Comparison of ENCODE assay signal across 20 cellular contexts in genomic region chr10:76310681-76311080, GRCh38.
DNase-seq lines count a peak whose midpoint lies in the region; ATAC-seq, FAIRE-seq and TF ChIP-seq lines count a peak whose summit lies in the region.
"Had no signal": no experiment of that assay in that cellular context is flagged by ENCODE, and none has a peak within 500 bp of the region (broad histone marks: within the 10 kb centered on the region; RNA-seq: fewer than 3 reads in every experiment).

No MANE protein-coding gene starts in this region.

- TF ChIP-seq POLR2A in suprapubic skin (IDR thresholded peaks at IDR 0.05), result no peak

- no peak overlapping the region for H2AFZ ChIP-seq in astrocyte (ENCODE audit: low read depth, low read length)

- H3K9me3 ChIP-seq in heart right ventricle (no peaks in the 10 kb centered on the region), astrocyte (ENCODE audit: insufficient read depth, low read depth, low read length) (no peaks in the 10 kb centered on the region), suprapubic skin (no peaks in the 10 kb centered on the region)

- H3K27ac ChIP-seq in heart right ventricle (peak overlapping the region in 8 of 10 donors; percentile 3 to 68 (median 29)), astrocyte (ENCODE audit: low read depth, low read length) (peak overlapping the region; percentile 25), suprapubic skin (no peak overlapping the region)
- H3K27ac ChIP-seq: RWPE1 had no signal

- H3K9ac ChIP-seq in astrocyte (ENCODE audit: low read length), result no peak overlapping the region

- H3K4me3 Mint-ChIP-seq in astrocyte (ENCODE audit: unreplicated experiment), result no peak overlapping the region
- H3K4me3 Mint-ChIP-seq in nephron, result no peak overlapping the region
- H3K4me3 Mint-ChIP-seq: CD14-positive monocyte had no signal

- no peak for TF ChIP-seq EP300 in suprapubic skin (IDR thresholded peaks at IDR 0.05)

- no peak overlapping the region for H3K27ac Mint-ChIP-seq in astrocyte (ENCODE audit: unreplicated experiment)
- peak overlapping the region; percentile 88 to 93 (median 89) for H3K27ac Mint-ChIP-seq in nephron
- H3K27ac Mint-ChIP-seq: CD14-positive monocyte had no signal

- H3K4me1 Mint-ChIP-seq in astrocyte (ENCODE audit: low read depth, unreplicated experiment) (peaks cover 18% of the 10 kb centered on the region), nephron (peaks cover 48% of the 10 kb centered on the region)

- H3K79me2 ChIP-seq in astrocyte (ENCODE audit: insufficient read depth, low read length), result no peaks in the 10 kb centered on the region

- no peak for FAIRE-seq in astrocyte (lab: Jason Lieb, UNC)
- FAIRE-seq: A204.1, GM18507, HTR-8/SVneo had no signal

- peak in 1 of 8 donors; percentile 5 for ATAC-seq in heart right ventricle

- H3K36me3 Mint-ChIP-seq in astrocyte (ENCODE audit: low read depth, unreplicated experiment), result no peaks in the 10 kb centered on the region
- no peaks in the 10 kb centered on the region for H3K36me3 Mint-ChIP-seq in nephron (ENCODE audit: low read depth)
- H3K36me3 Mint-ChIP-seq: CD14-positive monocyte had no signal

- DNase-seq in heart right ventricle (no peak), cardiac septum (ENCODE audit: low spot score) (no peak), astrocyte (ENCODE audit: low read depth) (no peak), ecto neural progenitor cell (ENCODE audit: low spot score) (no peak), NCI-H2029 treated with DMSO at 0.1 percent for 48 hours (lab: John Stamatoyannopoulos, UW) (no peak), suprapubic skin (ENCODE audit: low spot score in 2 of 2) (no peak), COR-L47 (lab: John Stamatoyannopoulos, UW) (no peak)
- DNase-seq: DMS53, HCEC 1CT, MV-4-11, NCI-H1417 treated with DMSO at 0.1 percent for 48 hours, NCI-H2081 treated with DMSO at 0.1 percent for 48 hours, NCI-H226, NCI-H526 treated with DMSO at 0.1 percent for 48 hours had no signal

- no peaks in the 10 kb centered on the region for H3K36me3 ChIP-seq in heart right ventricle
- no peaks in the 10 kb centered on the region for H3K36me3 ChIP-seq in astrocyte (ENCODE audit: insufficient read depth, low read length)
- no peaks in the 10 kb centered on the region for H3K36me3 ChIP-seq in suprapubic skin

- H4K20me1 ChIP-seq in astrocyte (ENCODE audit: insufficient read depth, low read length), result no peaks in the 10 kb centered on the region

- H3K27me3 Mint-ChIP-seq in astrocyte (ENCODE audit: low read depth, unreplicated experiment), result no peaks in the 10 kb centered on the region
- peaks cover 3% of the 10 kb centered on the region for H3K27me3 Mint-ChIP-seq in nephron (ENCODE audit: low read depth)

- H3K4me2 ChIP-seq in astrocyte (ENCODE audit: low read length), result peak overlapping the region; percentile 43

- TF ChIP-seq CTCF in heart right ventricle (IDR thresholded peaks at IDR 0.05) (no peak), astrocyte (IDR thresholded peaks at IDR 0.05; ENCODE audit: insufficient read depth, low read depth, low read length) (no peak), nephron (IDR thresholded peaks at IDR 0.05; ENCODE audit: unreplicated experiment in 3 of 3) (no peak), suprapubic skin (IDR thresholded peaks at IDR 0.05) (no peak)

- H3K4me1 ChIP-seq in heart right ventricle (peaks cover 0 to 47% (median 43%) of the 10 kb centered on the region in 9 donors), astrocyte (ENCODE audit: insufficient read depth, low read length) (peaks cover 22% of the 10 kb centered on the region), suprapubic skin (peaks cover 9% of the 10 kb centered on the region)

- H3K9me3 Mint-ChIP-seq in astrocyte (ENCODE audit: unreplicated experiment) (peaks cover 3% of the 10 kb centered on the region), nephron (no peaks in the 10 kb centered on the region)

- no peak overlapping the region for H3K4me3 ChIP-seq in heart right ventricle
- no peak overlapping the region for H3K4me3 ChIP-seq in astrocyte (ENCODE audit: insufficient read depth, low read depth, low read length)
- H3K4me3 ChIP-seq in suprapubic skin, result no peak overlapping the region

- intact Hi-C loops in heart right ventricle (cut with DNase I), result loop anchor here in 1 of 10 donors (5.0 kb wide), 2 partner anchors 237 to 908 kb away; partner anchors contain the start of gene ZNF503
- intact Hi-C loops in cardiac septum (cut with DNase I), result loop anchor here (10.0 kb wide), 1 partner anchor 84 kb away; no protein-coding TSS in a partner anchor

- H3K27me3 ChIP-seq in heart right ventricle (no peaks in the 10 kb centered on the region), astrocyte (ENCODE audit: insufficient read depth, low read length) (no peaks in the 10 kb centered on the region), suprapubic skin (no peaks in the 10 kb centered on the region)
